In genomic region chr7:243580-243978, GRCh38 we compare ENCODE assay signal across 2 cellular contexts. TPM values are rescaled to one million over a fixed set of nuclear protein-coding genes. Genes with fewer than 3 reads are reported as not detected.
"Had no signal": no experiment of that assay in that cellular context is flagged by ENCODE, and none has a peak within 500 bp of the region (broad histone marks: within the 10 kb centered on the region; RNA-seq: fewer than 3 reads in every experiment).

No MANE protein-coding gene starts in this region.

RNA-seq across cellular contexts. Expression of gene FOXL3, which starts 46.4 kb away (rescaled TPM):
- total RNA-seq: G401, GM12878 had no signal
- polyA plus RNA-seq: GM12878 had no signal

RNA-seq across cellular contexts. Expression of gene FAM20C, which starts 51.2 kb away (rescaled TPM):
- polyA plus RNA-seq: GM12878 had no signal
